In the genomic region with DNA sequence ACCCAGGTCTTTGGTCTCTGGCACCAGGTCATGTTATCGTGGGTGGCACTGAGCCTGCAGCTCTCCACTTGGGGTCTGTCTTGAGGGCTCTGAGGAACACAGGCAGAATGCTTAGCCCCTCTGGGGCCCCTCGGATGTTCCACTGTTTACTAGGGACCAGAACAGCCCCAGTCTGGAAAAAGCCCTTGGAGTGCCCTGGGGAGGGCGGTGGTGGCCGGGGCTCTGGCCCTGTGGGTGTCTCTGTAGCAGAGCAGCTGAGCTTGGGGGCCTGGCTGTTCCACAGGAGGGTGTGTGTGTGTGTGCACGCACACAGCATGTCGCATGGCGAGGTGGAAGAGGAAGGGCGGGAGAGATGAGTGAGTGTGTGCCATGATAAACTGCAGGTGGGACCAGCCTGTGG, we compare ENCODE assay signal across 1 cellular context.
TF ChIP-seq lines count a peak whose summit lies in the region.

No MANE protein-coding gene starts in this region.

TF ChIP-seq in H1, 55 proteins besides CTCF, POLR2A, EP300 and RAD21:
- TF ChIP-seq NANOG (IDR thresholded peaks at IDR 0.05; ENCODE audit: insufficient read depth, low read depth, low read length, poor library complexity, severe bottlenecking) (no peak), FOSL1 (IDR thresholded peaks at IDR 0.05; ENCODE audit: insufficient read depth, low read depth, low read length) (no peak), SIX5 (IDR thresholded peaks at IDR 0.05; ENCODE audit: low read depth, low read length) (no peak), TAF1 (IDR thresholded peaks at IDR 0.05; ENCODE audit: low read depth, low read length) (no peak), CTBP2 (IDR thresholded peaks at IDR 0.05; ENCODE audit: borderline replicate concordance, insufficient read depth, insufficient read length, low read length) (no peak), NRF1 (IDR thresholded peaks at IDR 0.05; ENCODE audit: low read depth, low read length) (no peak), MAFK (IDR thresholded peaks at IDR 0.05; ENCODE audit: low read depth, low read length) (no peak), EGR1 (IDR thresholded peaks at IDR 0.05; ENCODE audit: borderline replicate concordance, low read depth, low read length) (no peak), CEBPB (IDR thresholded peaks at IDR 0.05; ENCODE audit: low read depth, low read length) (no peak), CREB1 (IDR thresholded peaks at IDR 0.05) (no peak), RBBP5 (IDR thresholded peaks at IDR 0.05; ENCODE audit: borderline replicate concordance, low read depth, low read length) (no peak), TEAD4 (IDR thresholded peaks at IDR 0.05; ENCODE audit: low read depth, low read length) (no peak), TBP (IDR thresholded peaks at IDR 0.05; ENCODE audit: low read depth, low read length) (no peak), SP1 (IDR thresholded peaks at IDR 0.05; ENCODE audit: low read depth, low read length) (no peak), JUN (IDR thresholded peaks at IDR 0.05; ENCODE audit: low read depth, low read length) (no peak), RFX5 (IDR thresholded peaks at IDR 0.05; ENCODE audit: borderline replicate concordance, low read depth, low read length) (no peak)
